ENCODE assay signal across 15 cellular contexts in the genomic region with DNA sequence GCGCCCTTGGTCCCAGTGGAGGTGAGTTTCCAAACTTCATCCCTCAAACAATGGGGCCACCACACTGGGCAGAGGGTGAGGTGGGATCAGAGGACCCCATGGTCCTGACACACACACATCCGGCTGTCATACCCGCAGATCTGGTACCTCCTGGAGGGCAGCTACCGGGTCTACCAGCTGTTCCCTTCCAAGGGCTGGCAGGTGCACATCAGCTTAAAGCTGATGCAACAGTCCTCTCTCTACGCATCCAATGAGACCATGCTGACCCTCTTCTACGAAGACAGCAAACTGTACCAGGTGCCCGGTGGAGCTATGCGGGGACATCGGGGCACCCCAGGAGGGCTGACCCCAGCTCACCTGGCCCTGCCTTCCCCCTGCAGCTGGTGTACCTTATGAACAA. TPM values are rescaled to one million over a fixed set of nuclear protein-coding genes. Genes with fewer than 3 reads are reported as not detected.
DNase-seq lines count a peak whose midpoint lies in the region; ATAC-seq lines count a peak whose summit lies in the region.
"Had no signal": no experiment of that assay in that cellular context is flagged by ENCODE, and none has a peak within 500 bp of the region (broad histone marks: within the 10 kb centered on the region; RNA-seq: fewer than 3 reads in every experiment).

No MANE protein-coding gene starts in this region.

- peaks cover 3 to 4% of the 10 kb centered on the region in 2 donors for H3K9me3 ChIP-seq in neuronal stem cell (replicated peaks in 1 of 2; ENCODE audit: control insufficient read depth in 2 of 2, insufficient read depth in 1 of 2, low read depth in 1 of 2, low read length in 2 of 2)

- ATAC-seq in activated T-cell treated with anti-CD3 and anti-CD28 coated beads, Interleukin-2, amount 50 U/mL, for 4 hours: no peak
- no peak for ATAC-seq in central memory CD8-positive, alpha-beta T cell (replicated peaks; ENCODE audit: extremely low read depth, poor library complexity, severe bottlenecking)
- no peak for ATAC-seq in GM19467 (IDR thresholded peaks at IDR 0.05; ENCODE audit: unreplicated experiment)
- no peak for ATAC-seq in HG03378 (IDR thresholded peaks at IDR 0.05; ENCODE audit: unreplicated experiment)
- ATAC-seq: esophagus mucosa; stimulated activated naive CD8-positive, alpha-beta T cell treated with anti-CD3 and anti-CD28 coated beads, Interleukin-15, Interleukin-2, amounts not matched to agents 100 U/mL and 50 U/mL, for 24 hours had no signal

- no peak overlapping the region for H2BK12ac ChIP-seq in neuronal stem cell (ENCODE audit: low read length)

- H3K79me1 ChIP-seq in neuronal stem cell (ENCODE audit: low read depth, low read length): no peaks in the 10 kb centered on the region

- no peak overlapping the region for H3K27ac Mint-ChIP-seq in central memory CD8-positive, alpha-beta T cell (ENCODE audit: low read depth)

- H3K23ac ChIP-seq in neuronal stem cell (ENCODE audit: low read depth, low read length, poor library complexity): no peak overlapping the region

- no peak for DNase-seq in activated T-cell treated with anti-CD3 and anti-CD28 coated beads, Interleukin-2, amount 50 U/mL, for 4 hours
- no peak for DNase-seq in activated T-cell treated with anti-CD3 and anti-CD28 coated beads, Interleukin-2, amount 50 U/mL, for 48 hours
- DNase-seq in NAMALWA (ENCODE audit: low spot score) (peak; percentile 39), neuronal stem cell (ENCODE audit: low spot score) (no peak), nucleus accumbens (lab: John Stamatoyannopoulos, UW) (no peak)
- no peak for DNase-seq in central memory CD8-positive, alpha-beta T cell (ENCODE audit: low spot score in 2 of 2)
- DNase-seq: activated CD4-positive, CD25-positive, alpha-beta regulatory T cell; anterior cingulate cortex; NCI-H1092; posterior cingulate gyrus; stimulated activated naive CD8-positive, alpha-beta T cell treated with anti-CD3 and anti-CD28 coated beads, Interleukin-15, Interleukin-2, amounts not matched to agents 100 U/mL and 50 U/mL, for 24 hours had no signal

- H3K4ac ChIP-seq in neuronal stem cell (ENCODE audit: low read length): no peak overlapping the region

- H2BK5ac ChIP-seq in neuronal stem cell (ENCODE audit: low read length): no peak overlapping the region

- peaks cover 4% of the 10 kb centered on the region in 2 donors for H3K4me1 ChIP-seq in neuronal stem cell (ENCODE audit: control insufficient read depth in 2 of 2, insufficient read depth in 1 of 2, low read depth in 1 of 2, low read length in 2 of 2)

- H3K27ac ChIP-seq in neuronal stem cell (replicated peaks; ENCODE audit: low read length): no peak overlapping the region
- H3K27ac ChIP-seq: coronary artery had no signal

- peak overlapping the region; percentile 2 for H2AK5ac ChIP-seq in neuronal stem cell (ENCODE audit: low read depth, low read length)

- no peak overlapping the region for H3K18ac ChIP-seq in neuronal stem cell (ENCODE audit: low read length)

- WGBS in neuronal stem cell (ENCODE audit: extremely low coverage in 2 of 2, insufficient read length in 2 of 2, insufficient replicate concordance in 1 of 2), 2 donors: no CpG with 5 or more reads among the region's 9 CpGs

- H3K27me3 Mint-ChIP-seq in activated T-cell treated with anti-CD3 and anti-CD28 coated beads, Interleukin-2, amount 50 U/mL, for 4 hours (ENCODE audit: low read depth): no peaks in the 10 kb centered on the region
- peaks cover 36% of the 10 kb centered on the region for H3K27me3 Mint-ChIP-seq in central memory CD8-positive, alpha-beta T cell

- H3K14ac ChIP-seq in neuronal stem cell (ENCODE audit: low read length): no peak overlapping the region

- no peaks in the 10 kb centered on the region for H3K36me3 ChIP-seq in neuronal stem cell (replicated peaks in 1 of 2; ENCODE audit: control insufficient read depth in 2 of 2, insufficient read depth in 2 of 2, low read length in 2 of 2)

- H3K9me3 Mint-ChIP-seq in activated T-cell treated with anti-CD3 and anti-CD28 coated beads, Interleukin-2, amount 50 U/mL, for 4 hours: no peaks in the 10 kb centered on the region
- H3K9me3 Mint-ChIP-seq in central memory CD8-positive, alpha-beta T cell: no peaks in the 10 kb centered on the region

- no peak overlapping the region for H4K91ac ChIP-seq in neuronal stem cell (ENCODE audit: low read depth, low read length, poor library complexity)

- H3K36me3 Mint-ChIP-seq in activated T-cell treated with anti-CD3 and anti-CD28 coated beads, Interleukin-2, amount 50 U/mL, for 4 hours (ENCODE audit: insufficient read depth): no peaks in the 10 kb centered on the region
- no peaks in the 10 kb centered on the region for H3K36me3 Mint-ChIP-seq in central memory CD8-positive, alpha-beta T cell (ENCODE audit: insufficient read depth)

- no peak overlapping the region for H2AFZ ChIP-seq in neuronal stem cell (ENCODE audit: low read length)

- no peak overlapping the region for H2BK120ac ChIP-seq in neuronal stem cell (ENCODE audit: low read depth, low read length)

- H3K27me3 ChIP-seq in neuronal stem cell (ENCODE audit: control insufficient read depth in 3 of 3, insufficient read depth in 3 of 3, low read depth in 1 of 3, low read length in 3 of 3): peaks cover 0 to 50% (median 25%) of the 10 kb centered on the region in 3 experiments

- H3K4me3 ChIP-seq in neuronal stem cell (ENCODE audit: low read length in 2 of 2): no peak overlapping the region
- H3K4me3 ChIP-seq: coronary artery had no signal

- no peak overlapping the region for H3K9ac ChIP-seq in neuronal stem cell (ENCODE audit: low read depth, low read length, poor library complexity)

- H4K8ac ChIP-seq in neuronal stem cell (ENCODE audit: low read depth, low read length): no peak overlapping the region

- H3K4me2 ChIP-seq in neuronal stem cell (ENCODE audit: insufficient read depth, low read length, poor library complexity, severe bottlenecking): no peak overlapping the region

- H3K4me1 Mint-ChIP-seq in activated T-cell treated with anti-CD3 and anti-CD28 coated beads, Interleukin-2, amount 50 U/mL, for 4 hours (ENCODE audit: low read depth): peaks cover 11% of the 10 kb centered on the region
- peaks cover 11% of the 10 kb centered on the region for H3K4me1 Mint-ChIP-seq in central memory CD8-positive, alpha-beta T cell

- no peak overlapping the region for H2BK15ac ChIP-seq in neuronal stem cell (ENCODE audit: low read length)

- H3K4me3 Mint-ChIP-seq in activated T-cell treated with anti-CD3 and anti-CD28 coated beads, Interleukin-2, amount 50 U/mL, for 4 hours: peak overlapping the region; percentile 19
- H3K4me3 Mint-ChIP-seq in central memory CD8-positive, alpha-beta T cell: peak overlapping the region; percentile 72

RNA-seq across cellular contexts. Expression of a gene that starts 14.0 kb away (rescaled TPM):
- 100 to 1,000 TPM; 331 to 368 (median 337) TPM for total RNA-seq in activated T-cell treated with anti-CD3 and anti-CD28 coated beads, Interleukin-2, amount 50 U/mL, for 4 hours
- 142 TPM for polyA plus RNA-seq in neuronal stem cell (2013, experiment 1 of 2)
- 138 TPM for polyA plus RNA-seq in neuronal stem cell (2013, experiment 2 of 2)

RNA-seq across cellular contexts. Expression of a gene that starts 24.7 kb away (rescaled TPM):
- 1 to 10 TPM; 2.4 to 3.1 (median 3.0) TPM for total RNA-seq in activated T-cell treated with anti-CD3 and anti-CD28 coated beads, Interleukin-2, amount 50 U/mL, for 4 hours
- 3.1 TPM for polyA plus RNA-seq in neuronal stem cell (2013, experiment 1 of 2)
- polyA plus RNA-seq in neuronal stem cell (2013, experiment 2 of 2): 3.7 TPM

RNA-seq across cellular contexts. Expression of a gene that starts 27.5 kb away (rescaled TPM):
- under 1 TPM in 2 of 3 donors, not detected in 1; 0.11 TPM for total RNA-seq in activated T-cell treated with anti-CD3 and anti-CD28 coated beads, Interleukin-2, amount 50 U/mL, for 4 hours
- 1.7 TPM for polyA plus RNA-seq in neuronal stem cell (2013, experiment 1 of 2)
- 1.7 TPM for polyA plus RNA-seq in neuronal stem cell (2013, experiment 2 of 2)
- total RNA-seq: esophagus mucosa had no signal

RNA-seq across cellular contexts. Expression of a gene that starts 28.1 kb away (rescaled TPM):
- under 1 TPM; 0.46 to 0.74 (median 0.57) TPM for total RNA-seq in activated T-cell treated with anti-CD3 and anti-CD28 coated beads, Interleukin-2, amount 50 U/mL, for 4 hours
- 10.3 TPM for polyA plus RNA-seq in neuronal stem cell (2013, experiment 1 of 2)
- polyA plus RNA-seq in neuronal stem cell (2013, experiment 2 of 2): 10.5 TPM

RNA-seq across cellular contexts. Expression of a gene that starts 40.7 kb away (rescaled TPM):
- 10 to 100 TPM in 1 of 3 donors, 1 to 10 TPM in 2; 9.2 to 10.9 (median 9.8) TPM for total RNA-seq in activated T-cell treated with anti-CD3 and anti-CD28 coated beads, Interleukin-2, amount 50 U/mL, for 4 hours
- 0.49 TPM for polyA plus RNA-seq in neuronal stem cell (2013, experiment 1 of 2)
- 0.43 TPM for polyA plus RNA-seq in neuronal stem cell (2013, experiment 2 of 2)
